ENCODE assay signal across 32 cellular contexts in the genomic region with DNA sequence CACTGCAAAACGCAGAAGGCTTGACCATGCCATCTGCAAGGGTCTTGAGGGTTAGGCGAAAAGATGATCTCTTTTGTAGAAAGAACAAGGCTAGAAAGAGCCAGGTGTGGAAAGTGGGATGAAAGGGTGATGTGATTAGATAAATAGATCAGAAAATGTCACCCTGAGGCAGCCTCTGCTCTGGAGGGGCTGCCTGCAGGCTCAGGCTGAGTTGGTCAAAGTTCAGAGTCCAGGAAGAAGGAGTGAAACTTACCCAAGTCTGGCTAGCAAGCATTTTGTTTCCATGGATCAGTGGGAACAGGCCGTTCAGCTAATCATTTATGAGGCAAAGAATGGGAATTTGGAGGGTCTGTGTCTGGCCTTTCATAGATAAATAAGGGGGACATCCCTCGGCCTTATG.
"Had no signal": no experiment of that assay in that cellular context is flagged by ENCODE, and none has a peak within 500 bp of the region (broad histone marks: within the 10 kb centered on the region; RNA-seq: fewer than 3 reads in every experiment).

No MANE protein-coding gene starts in this region.

- H3K9me3 ChIP-seq: MG63 had no signal

- H3K27ac ChIP-seq: RWPE1 had no signal

- DNase-seq: activated CD4-positive, alpha-beta T cell treated with anti-CD3 and anti-CD28 coated beads, Interleukin-2, amount 10 ng/mL, durations not matched to agents 24 days and 14 days; activated CD4-positive, alpha-beta T cell treated with anti-CD3 and anti-CD28 coated beads, Interleukin-2, amount 50 U/mL, for 4 hours; activated CD8-positive, alpha-beta T cell treated with anti-CD3 and anti-CD28 coated beads for 36 hours; activated effector memory CD4-positive, alpha-beta T cell treated with anti-CD3 and anti-CD28 coated beads, Interleukin-2, amount 50 U/mL, for 16 hours; activated naive CD4-positive, alpha-beta T cell; activated naive CD4-positive, alpha-beta T cell treated with anti-CD3 and anti-CD28 coated beads, Interleukin-2, amount 50 U/mL, for 16 hours; activated naive CD8-positive, alpha-beta T cell treated with anti-CD3 and anti-CD28 coated beads for 36 hours; activated T-cell treated with anti-CD3 and anti-CD28 coated beads, Interleukin-2, amount 50 U/mL, for 1 hour; activated T-cell treated with anti-CD3 and anti-CD28 coated beads, Interleukin-2, amount 50 U/mL, for 72 hours; central memory CD4-positive, alpha-beta T cell; Kasumi-1; KG1; MG63; MV-4-11; NCI-H1092; NCI-H1436 treated with DMSO at 0.1 percent for 48 hours; NCI-H1694 treated with DMSO at 0.1 percent for 48 hours; NCI-H2029; NCI-H345; NCI-H524 treated with DMSO at 0.1 percent for 48 hours; PC-3; SIG-M5; SW 1271; T-helper 1 cell; T-helper 2 cell; T-helper 9 cell had no signal

- H3K4me1 Mint-ChIP-seq: brain had no signal

- H3K36me3 Mint-ChIP-seq: brain had no signal

- H3K9me3 Mint-ChIP-seq: activated CD8-positive, alpha-beta T cell treated with anti-CD3 and anti-CD28 coated beads for 36 hours; activated naive CD8-positive, alpha-beta T cell treated with anti-CD3 and anti-CD28 coated beads for 36 hours; activated T-helper 17 cell treated with anti-CD3 and anti-CD28 coated beads, Interleukin-2, amount 50 U/mL, for 72 hours had no signal

- H3K36me3 ChIP-seq: MG63 had no signal

- H3K27me3 Mint-ChIP-seq: activated CD4-positive, alpha-beta T cell treated with anti-CD3 and anti-CD28 coated beads, Interleukin-2, amount 10 ng/mL, durations not matched to agents 24 days and 14 days; activated CD8-positive, alpha-beta T cell treated with anti-CD3 and anti-CD28 coated beads for 36 hours; activated naive CD8-positive, alpha-beta T cell treated with anti-CD3 and anti-CD28 coated beads for 36 hours; activated T-helper 17 cell treated with anti-CD3 and anti-CD28 coated beads, Interleukin-2, amount 50 U/mL, for 72 hours had no signal

- H3K4me3 Mint-ChIP-seq: activated CD4-positive, alpha-beta T cell treated with anti-CD3 and anti-CD28 coated beads, Interleukin-2, amount 10 ng/mL, durations not matched to agents 24 days and 14 days; activated CD8-positive, alpha-beta T cell treated with anti-CD3 and anti-CD28 coated beads for 36 hours; activated naive CD8-positive, alpha-beta T cell treated with anti-CD3 and anti-CD28 coated beads for 36 hours; activated T-cell treated with anti-CD3 and anti-CD28 coated beads, Interleukin-2, amount 50 U/mL, for 72 hours; activated T-helper 17 cell treated with anti-CD3 and anti-CD28 coated beads, Interleukin-2, amount 50 U/mL, for 72 hours; brain had no signal

- FAIRE-seq: RCC 7860, TTC549 had no signal

- ATAC-seq: activated CD8-positive, alpha-beta T cell treated with anti-CD3 and anti-CD28 coated beads for 36 hours; activated T-cell treated with anti-CD3 and anti-CD28 coated beads, Interleukin-2, amount 50 U/mL, for 72 hours; activated T-helper 17 cell treated with anti-CD3 and anti-CD28 coated beads, Interleukin-2, amount 50 U/mL, for 72 hours; PC-3; Right ventricle myocardium inferior had no signal

- H3K4me3 ChIP-seq: MG63 had no signal

- H3K27ac Mint-ChIP-seq: activated CD4-positive, alpha-beta T cell treated with anti-CD3 and anti-CD28 coated beads, Interleukin-2, amount 10 ng/mL, durations not matched to agents 24 days and 14 days; activated CD8-positive, alpha-beta T cell treated with anti-CD3 and anti-CD28 coated beads for 36 hours; activated naive CD8-positive, alpha-beta T cell treated with anti-CD3 and anti-CD28 coated beads for 36 hours; activated T-cell treated with anti-CD3 and anti-CD28 coated beads, Interleukin-2, amount 50 U/mL, for 72 hours; activated T-helper 17 cell treated with anti-CD3 and anti-CD28 coated beads, Interleukin-2, amount 50 U/mL, for 72 hours; brain had no signal
